ENCODE assay signal across 8 cellular contexts in genomic region chr11:61752117-61752924, GRCh38. TPM values are rescaled to one million over a fixed set of nuclear protein-coding genes. Genes with fewer than 3 reads are reported as not detected.
DNase-seq lines count a peak whose midpoint lies in the region; ATAC-seq, FAIRE-seq and TF ChIP-seq lines count a peak whose summit lies in the region.

MYRF (plus strand) TSS chr11:61752636; CDS start chr11:61752745, 109 bp downstream.

- H3K4me3 ChIP-seq in A549, result peak within 1 kb of the TSS; percentile 92
- peak within 1 kb of the TSS in 1 of 2 donors; percentile 51 for H3K4me3 ChIP-seq in gastroesophageal sphincter
- H3K4me3 ChIP-seq in ovary, result peak within 1 kb of the TSS; percentile 75

- intact Hi-C loops in ovary (cut with DNase I), result loop anchor here in 1 of 4 donors (1.0 kb wide), 1 partner anchor 40 kb away; the partner anchor contains the start of genes FEN1 and TMEM258

- H3K27ac ChIP-seq in A549 (peak within 1 kb of the TSS; percentile 95 to 99), gastroesophageal sphincter (peak within 1 kb of the TSS in 1 of 4 donors; percentile 26), ovary (peak within 1 kb of the TSS; percentile 19 to 73)

- CTCF ChIA-PET in A549 (lab: Yijun Ruan, JAX), result interaction anchor here (0.6 to 11.1 kb wide), 19 partner anchors 9 to 355 kb away, joined by 3 to 156 read pairs (median 5); partner anchors contain the start of genes FEN1 and TMEM258

- H3K9me3 ChIP-seq in A549, result no peaks in the 10 kb centered on the region
- H3K9me3 ChIP-seq in gastroesophageal sphincter, result no peaks in the 10 kb centered on the region
- no peaks in the 10 kb centered on the region for H3K9me3 ChIP-seq in ovary

- 0% methylated on average over 16 of the region's 93 CpGs for WGBS in A549 (ENCODE audit: missing lambda C conversion rate)
- 0% methylated on average over 1 of the region's 93 CpGs; no CpG with 5 or more reads in 1 of the 2 donors for WGBS in gastroesophageal sphincter (ENCODE audit: low coverage in 1 of 2), 2 donors
- WGBS in ovary, 3 donors, result 2 to 3% (median 2%) methylated on average over 39 to 93 of the region's 93 CpGs

- H3K4me2 ChIP-seq in A549, result peak within 1 kb of the TSS; percentile 100

- DNase-seq in A549 (ENCODE audit: low read depth in 1 of 2, low spot score in 1 of 2) (peak in 1 of 2 experiments; percentile 50), GM19238 (ENCODE audit: insufficient read length, low spot score) (peak; percentile 68), RCC 7860 (ENCODE audit: low spot score) (peak; percentile 6), ovary (peak; percentile 59 to 84 (median 62)), urothelium cell line (ENCODE audit: low spot score) (peak; percentile 91), inferior parietal cortex (ENCODE audit: extremely low spot score) (no peak)
- DNase-seq in activated gamma-delta T cell treated with anti-CD3 and anti-CD28 coated beads, Interleukin-2, amount 50 U/mL, for 16 hours (ENCODE audit: low read depth), result peak; percentile 43

- TF ChIP-seq CTCF in A549 (IDR thresholded peaks at IDR 0.05) (peak; percentile 98), gastroesophageal sphincter (IDR thresholded peaks at IDR 0.05) (peak in 3 of 4 experiments; percentile 47 to 59 (median 52)), ovary (IDR thresholded peaks at IDR 0.05) (peak; percentile 9 to 77 (median 72))

- no peak for FAIRE-seq in A549 (lab: Jason Lieb, UNC)
- FAIRE-seq in RCC 7860 (lab: Jason Lieb, UNC), result no peak
- FAIRE-seq in urothelium cell line (lab: Jason Lieb, UNC), result no peak

- H3K36me3 ChIP-seq in gastroesophageal sphincter (no peaks in the 10 kb centered on the region), ovary (no peaks in the 10 kb centered on the region)

- peaks cover 46% of the 10 kb centered on the region for H3K27me3 ChIP-seq in gastroesophageal sphincter
- no peaks in the 10 kb centered on the region for H3K27me3 ChIP-seq in ovary

- POLR2A ChIA-PET in A549 (lab: Yijun Ruan, JAX), result no interaction called here

- TF ChIP-seq EP300 in A549 (IDR thresholded peaks at IDR 0.05) (no peak), gastroesophageal sphincter (IDR thresholded peaks at IDR 0.05) (no peak), ovary (IDR thresholded peaks at IDR 0.05) (no peak)

- peak; percentile 21 to 48; a peak in 4 of 5 replicates for TF ChIP-seq RAD21 in A549 (conservative IDR thresholded peaks at IDR 0.05 in 1 of 2, IDR thresholded peaks at IDR 0.05 in 1 of 2)

- peaks cover 55% of the 10 kb centered on the region for H3K4me1 ChIP-seq in A549
- H3K4me1 ChIP-seq in gastroesophageal sphincter, result peaks cover 0 to 21% (median 11%) of the 10 kb centered on the region in 3 donors
- H3K4me1 ChIP-seq in ovary (ENCODE audit: insufficient read depth), result peaks cover 12% of the 10 kb centered on the region

- peak; percentile 47; the same call in 1 of the 2 replicates for TF ChIP-seq POLR2A in A549 (IDR thresholded peaks at IDR 0.05; ENCODE audit: low read length)
- no peak for TF ChIP-seq POLR2A in gastroesophageal sphincter (IDR thresholded peaks at IDR 0.05)
- TF ChIP-seq POLR2A in ovary (IDR thresholded peaks at IDR 0.05), result no peak

- peak; percentile 61 to 63 for ATAC-seq in A549
- ATAC-seq in gastroesophageal sphincter, result peak; percentile 89

TF ChIP-seq in A549, 52 proteins besides CTCF, POLR2A, EP300 and RAD21:
- peak; percentile 63 for TF ChIP-seq SMC3 (IDR thresholded peaks at IDR 0.05)
- TF ChIP-seq ZFP36 (IDR thresholded peaks at IDR 0.05; ENCODE audit: borderline replicate concordance, partially characterized antibody), result no peak
- no peak for TF ChIP-seq FOSB (CRISPR knock-in tag; IDR thresholded peaks at IDR 0.05)
- no peak for TF ChIP-seq TFCP2L1 (CRISPR knock-in tag; IDR thresholded peaks at IDR 0.05)
- no peak for TF ChIP-seq ESRRA (IDR thresholded peaks at IDR 0.05; ENCODE audit: borderline replicate concordance, low read length)
- no peak for TF ChIP-seq PBX3 (IDR thresholded peaks at IDR 0.05)
- TF ChIP-seq CBX8 (IDR thresholded peaks at IDR 0.05), result no peak
- 0 out of 2 replicates have a peak, but pooled peaks have one; percentile 37 for TF ChIP-seq MAX (IDR thresholded peaks at IDR 0.05)
- TF ChIP-seq BHLHE40 (IDR thresholded peaks at IDR 0.05; ENCODE audit: low read depth, low read length), result no peak
- TF ChIP-seq JUN (IDR thresholded peaks at IDR 0.05), result no peak
- TF ChIP-seq JUNB (IDR thresholded peaks at IDR 0.05), result no peak
TF ChIP-seq in A549: peak in this region for 2.

RNA-seq across cellular contexts. Expression of gene MYRF, which starts in this region (rescaled TPM):
- polyA plus RNA-seq in A549 (2011; rRNA removed), result 14.7 and 28.4 TPM in 2 replicates
- 12.7 and 17.2 TPM in 2 replicates for polyA plus RNA-seq in A549 (2012; cell fraction: cytosol; rRNA removed)
- 56.5 and 67.6 TPM in 2 replicates for polyA plus RNA-seq in A549 (2012; cell fraction: nucleus; rRNA removed)
- 19.2 to 22.3 TPM (median 21.2 TPM) in 3 replicates for polyA plus RNA-seq in A549 (2017; fragmentation: RNase III; extraction: RNeasy Plus Mini Kit Qiagen cat#74134 plus additional on column Dnase treatment)
- polyA minus RNA-seq in A549 (2011; rRNA and poly(A)+ RNA removed), result 28.0 and 33.1 TPM in 2 replicates
- under 1 TPM; 0.10 to 0.78 (median 0.19) TPM for total RNA-seq in gastroesophageal sphincter
- 100 to 1,000 TPM in 1 of 7 donors, 10 to 100 TPM in 6; 11.3 to 109 (median 41.3) TPM for total RNA-seq in ovary
- 1 to 10 TPM; 6.6 to 6.7 TPM for polyA plus RNA-seq in ovary

Comparison
In these comparisons a context has a peak if more than half of its experiments do, and no peak if none do; other contexts are left out.
1. RNA of gene MYRF (total RNA-seq): 11.3 to 109 TPM in ovary; 0.10 to 0.78 TPM in gastroesophageal sphincter; every median in the first group is over 4 times any median in the second.
2. Peak in ATAC-seq in gastroesophageal sphincter; RNA of the gene not detected or under 1 TPM.
3. Peak in every context shown above with its lines, with median percentiles within 50 percentile points of each other: CTCF ChIP-seq.